Comparison of ENCODE assay signal across 33 cellular contexts in genomic region chr2:199718074-199718473, GRCh38.
DNase-seq lines count a peak whose midpoint lies in the region; ATAC-seq, FAIRE-seq and TF ChIP-seq lines count a peak whose summit lies in the region.
"Had no signal": no experiment of that assay in that cellular context is flagged by ENCODE, and none has a peak within 500 bp of the region (broad histone marks: within the 10 kb centered on the region; RNA-seq: fewer than 3 reads in every experiment).

No MANE protein-coding gene starts in this region.

- no peaks in the 10 kb centered on the region for H3K79me2 ChIP-seq in HepG2 (ENCODE audit: insufficient read depth, low read length)

- peaks cover 31% of the 10 kb centered on the region for H3K4me1 ChIP-seq in HepG2 (ENCODE audit: insufficient read depth, low read length)
- H3K4me1 ChIP-seq: BE2C, BLaER1, Caco-2 had no signal

- peak overlapping the region; percentile 0 for H3K27ac ChIP-seq in HepG2 (ENCODE audit: extremely low read length, insufficient read depth, low read length)
- H3K27ac ChIP-seq: 22Rv1; BLaER1; BLaER1 treated with 17β-estradiol and CSF1 and Interleukin-3, amounts not matched to agents 10 nM and 100 nM; C4-2B had no signal

- in situ Hi-C loops in HepG2 (cut with HindIII; ENCODE audit: extremely low pct_ligation_motif_present, low pct_unique_long_range_greater_than_20kb), result no loop called here

- TF ChIP-seq RAD21 in HepG2 (CRISPR knock-in tag; IDR thresholded peaks at IDR 0.05), result no peak

- CTCF ChIA-PET in HepG2 (lab: Yijun Ruan, JAX; ENCODE audit: low intra/inter-chr PET ratio, low total read pairs), result no interaction called here
- CTCF ChIA-PET in activated CD4-positive, alpha-beta memory T cell treated with anti-CD3 and anti-CD28 coated beads, Interleukin-2, amount 10 ng/mL, durations not matched to agents 7 days and 5 days (lab: Charles Lee), result no interaction called here

- no peaks in the 10 kb centered on the region for H3K36me3 ChIP-seq in HepG2 (replicated peaks in 1 of 2; ENCODE audit: control insufficient read depth in 1 of 2, insufficient read depth in 2 of 2, low read length in 2 of 2)
- H3K36me3 ChIP-seq: BE2C; BLaER1; BLaER1 treated with 17β-estradiol and CSF1 and Interleukin-3, amounts not matched to agents 10 nM and 100 nM had no signal

- DNase-seq in left lobe of liver (ENCODE audit: low spot score) (no peak), HepG2 (ENCODE audit: low spot score) (peak; percentile 66), kidney tubule cell (ENCODE audit: low spot score) (no peak)
- DNase-seq in activated CD4-positive, alpha-beta memory T cell treated with anti-CD3 and anti-CD28 coated beads, Interleukin-2, amount 10 ng/mL, durations not matched to agents 7 days and 5 days, result no peak
- DNase-seq: 8988T; ACHN; AML-193; BE2C; C1 segment of cervical spinal cord; Caco-2; Calu3; CD4-positive, alpha-beta memory T cell; CD4-positive, alpha-beta T cell; CD4-positive, CD25-positive, alpha-beta regulatory T cell; CD8-positive, alpha-beta memory T cell; CD8-positive, alpha-beta T cell; COR-L47; DMS 273 treated with DMSO at 0.1 percent for 48 hours; DMS153; DMS53; DMS79; DMS79 treated with DMSO at 0.1 percent for 48 hours; DND-41; EL had no signal

- BruUV-seq in HepG2 (replicated peaks; lab: Mats Ljungman, UMichigan), result no TSS peak

- H3K27me3 ChIP-seq in HepG2 (ENCODE audit: control insufficient read depth in 1 of 2, insufficient read depth in 2 of 2, low read length in 2 of 2), result no peaks in the 10 kb centered on the region
- H3K27me3 ChIP-seq: BLaER1; BLaER1 treated with 17β-estradiol and CSF1 and Interleukin-3, amounts not matched to agents 10 nM and 100 nM had no signal

- WGBS in HepG2 (ENCODE audit: low lambda C conversion rate), result 17% methylated on average over 4 of the region's 4 CpGs

- POLR2A ChIA-PET in HepG2 (lab: Yijun Ruan, JAX), result no interaction called here
- POLR2A ChIA-PET in activated CD4-positive, alpha-beta memory T cell treated with anti-CD3 and anti-CD28 coated beads, Interleukin-2, amount 10 ng/mL, durations not matched to agents 7 days and 5 days (lab: Charles Lee), result no interaction called here

- ATAC-seq in left lobe of liver, result peak; percentile 24
- ATAC-seq in HepG2, result peak; percentile 97
- ATAC-seq: CD8-positive, alpha-beta T cell had no signal

- TF ChIP-seq EP300 in HepG2 (IDR thresholded peaks at IDR 0.05; ENCODE audit: low read depth in 2 of 2, low read length in 2 of 2) (peak in 1 of 2 experiments; percentile 67; a peak in 2 of 4 replicates), HepG2 (CRISPR knock-in tag; IDR thresholded peaks at IDR 0.05; ENCODE audit: borderline replicate concordance) (no peak)

- FAIRE-seq in HepG2 (lab: Jason Lieb, UNC), result no peak
- FAIRE-seq: A204.1, A549, D721Med had no signal

- no peak overlapping the region for H3K4me3 ChIP-seq in HepG2 (replicated peaks in 1 of 3; ENCODE audit: insufficient read depth in 1 of 3, low read depth in 2 of 3, low read length in 3 of 3)
- H3K4me3 ChIP-seq: A549; BLaER1; BLaER1 treated with 17β-estradiol and CSF1 and Interleukin-3, amounts not matched to agents 10 nM and 100 nM had no signal

- no peak overlapping the region for H3K27ac Mint-ChIP-seq in activated CD4-positive, alpha-beta memory T cell treated with anti-CD3 and anti-CD28 coated beads, Interleukin-2, amount 10 ng/mL, durations not matched to agents 7 days and 5 days
- H3K27ac Mint-ChIP-seq: B cell; CD14-positive monocyte; CD4-positive, alpha-beta memory T cell; CD4-positive, alpha-beta T cell; CD4-positive, CD25-positive, alpha-beta regulatory T cell; CD8-positive, alpha-beta memory T cell; CD8-positive, alpha-beta T cell had no signal

- H3K36me3 Mint-ChIP-seq in activated CD4-positive, alpha-beta memory T cell treated with anti-CD3 and anti-CD28 coated beads, Interleukin-2, amount 10 ng/mL, durations not matched to agents 7 days and 5 days (ENCODE audit: low read depth), result no peaks in the 10 kb centered on the region
- H3K36me3 Mint-ChIP-seq: CD14-positive monocyte; CD4-positive, alpha-beta memory T cell; CD4-positive, CD25-positive, alpha-beta regulatory T cell; CD8-positive, alpha-beta memory T cell; CD8-positive, alpha-beta T cell had no signal

- peaks cover 14% of the 10 kb centered on the region for H3K27me3 Mint-ChIP-seq in activated CD4-positive, alpha-beta memory T cell treated with anti-CD3 and anti-CD28 coated beads, Interleukin-2, amount 10 ng/mL, durations not matched to agents 7 days and 5 days
- H3K27me3 Mint-ChIP-seq: CD4-positive, CD25-positive, alpha-beta regulatory T cell had no signal

- no peak overlapping the region for H2AFZ ChIP-seq in HepG2 (ENCODE audit: low read length)

- 0 out of 2 replicates have a peak, but pooled peaks cover 5% of the 10 kb centered on the region for H3K9me3 ChIP-seq in HepG2 (ENCODE audit: low read length)
- H3K9me3 ChIP-seq: BE2C, Caco-2 had no signal

- TF ChIP-seq POLR2A in HepG2 (IDR thresholded peaks at IDR 0.05; ENCODE audit: insufficient read depth in 1 of 2, low read depth in 2 of 2, low read length in 2 of 2), result no peak

- no peak overlapping the region for H3K4me3 Mint-ChIP-seq in activated CD4-positive, alpha-beta memory T cell treated with anti-CD3 and anti-CD28 coated beads, Interleukin-2, amount 10 ng/mL, durations not matched to agents 7 days and 5 days
- H3K4me3 Mint-ChIP-seq: B cell; CD14-positive monocyte; CD4-positive, alpha-beta memory T cell; CD4-positive, alpha-beta T cell; CD4-positive, CD25-positive, alpha-beta regulatory T cell; CD8-positive, alpha-beta memory T cell; CD8-positive, alpha-beta T cell had no signal

- intact Hi-C loops in HepG2 (cut with micrococcal nuclease; ENCODE audit: unreplicated experiment), result no loop called here

- no peak overlapping the region for H3K9ac ChIP-seq in HepG2 (ENCODE audit: insufficient read depth, low read depth, low read length)
- H3K9ac ChIP-seq: BLaER1; BLaER1 treated with 17β-estradiol and CSF1 and Interleukin-3, amounts not matched to agents 10 nM and 100 nM had no signal

- no peaks in the 10 kb centered on the region for H3K9me3 Mint-ChIP-seq in activated CD4-positive, alpha-beta memory T cell treated with anti-CD3 and anti-CD28 coated beads, Interleukin-2, amount 10 ng/mL, durations not matched to agents 7 days and 5 days
- H3K9me3 Mint-ChIP-seq: CD4-positive, alpha-beta T cell; CD8-positive, alpha-beta T cell had no signal

- H4K20me1 ChIP-seq in HepG2 (ENCODE audit: insufficient read depth, low read length), result no peaks in the 10 kb centered on the region
- H4K20me1 ChIP-seq: BLaER1; BLaER1 treated with 17β-estradiol and CSF1 and Interleukin-3, amounts not matched to agents 10 nM and 100 nM had no signal

- no peaks in the 10 kb centered on the region for H3K4me1 Mint-ChIP-seq in activated CD4-positive, alpha-beta memory T cell treated with anti-CD3 and anti-CD28 coated beads, Interleukin-2, amount 10 ng/mL, durations not matched to agents 7 days and 5 days
- H3K4me1 Mint-ChIP-seq: B cell; CD4-positive, CD25-positive, alpha-beta regulatory T cell; CD8-positive, alpha-beta memory T cell had no signal

- peak overlapping the region; percentile 37 for H3K4me2 ChIP-seq in HepG2 (ENCODE audit: low read depth, low read length)
- H3K4me2 ChIP-seq: BLaER1; BLaER1 treated with 17β-estradiol and CSF1 and Interleukin-3, amounts not matched to agents 10 nM and 100 nM had no signal

- TF ChIP-seq CTCF in HepG2 (CRISPR knock-in tag; IDR thresholded peaks at IDR 0.05), result no peak

TF ChIP-seq in HepG2, 621 proteins besides CTCF, POLR2A, EP300 and RAD21 (continues in another document):
- TF ChIP-seq, protein P1, sequence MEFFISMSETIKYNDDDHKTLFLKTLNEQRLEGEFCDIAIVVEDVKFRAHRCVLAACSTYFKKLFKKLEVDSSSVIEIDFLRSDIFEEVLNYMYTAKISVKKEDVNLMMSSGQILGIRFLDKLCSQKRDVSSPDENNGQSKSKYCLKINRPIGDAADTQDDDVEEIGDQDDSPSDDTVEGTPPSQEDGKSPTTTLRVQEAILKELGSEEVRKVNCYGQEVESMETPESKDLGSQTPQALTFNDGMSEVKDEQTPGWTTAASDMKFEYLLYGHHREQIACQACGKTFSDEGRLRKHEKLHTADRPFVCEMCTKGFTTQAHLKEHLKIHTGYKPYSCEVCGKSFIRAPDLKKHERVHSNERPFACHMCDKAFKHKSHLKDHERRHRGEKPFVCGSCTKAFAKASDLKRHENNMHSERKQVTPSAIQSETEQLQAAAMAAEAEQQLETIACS (CRISPR knock-in tag; IDR thresholded peaks at IDR 0.05), result no peak
- TF ChIP-seq SALL1 (CRISPR knock-in tag; IDR thresholded peaks at IDR 0.05) (peak; percentile 53; the same call in 1 of the 2 replicates), SIN3B (IDR thresholded peaks at IDR 0.05; ENCODE audit: low read length) (no peak), ZNF563 (CRISPR knock-in tag; IDR thresholded peaks at IDR 0.05) (no peak), HMG20A (CRISPR knock-in tag; IDR thresholded peaks at IDR 0.05; ENCODE audit: borderline replicate concordance) (no peak), ASH2L (IDR thresholded peaks at IDR 0.05; ENCODE audit: insufficient read length, low read depth, low read length) (no peak), PCBP1 (IDR thresholded peaks at IDR 0.05; ENCODE audit: borderline replicate concordance, low read depth, low read length) (no peak), ZNF484 (CRISPR knock-in tag; IDR thresholded peaks at IDR 0.05; ENCODE audit: borderline replicate concordance, low read depth) (no peak), RFX1 (IDR thresholded peaks at IDR 0.05) (no peak), ZNF740 (CRISPR knock-in tag; IDR thresholded peaks at IDR 0.05) (no peak), RFXANK (CRISPR knock-in tag; IDR thresholded peaks at IDR 0.05) (no peak), ZNF557 (CRISPR knock-in tag; IDR thresholded peaks at IDR 0.05) (no peak)
- TF ChIP-seq, protein P2, sequence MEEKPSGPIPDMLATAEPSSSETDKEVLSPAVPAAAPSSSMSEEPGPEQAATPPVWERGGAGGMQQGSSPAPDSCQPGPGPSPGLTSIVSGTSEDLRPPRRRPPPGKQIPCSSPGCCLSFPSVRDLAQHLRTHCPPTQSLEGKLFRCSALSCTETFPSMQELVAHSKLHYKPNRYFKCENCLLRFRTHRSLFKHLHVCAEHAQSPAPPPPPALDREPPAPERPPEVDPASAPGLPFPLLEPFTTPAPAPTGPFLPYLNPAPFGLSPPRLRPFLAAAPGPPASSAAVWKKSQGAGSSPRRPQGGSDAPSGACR (CRISPR knock-in tag; IDR thresholded peaks at IDR 0.05), result no peak
